Comparison of ENCODE assay signal across 8 cellular contexts in the genomic region with DNA sequence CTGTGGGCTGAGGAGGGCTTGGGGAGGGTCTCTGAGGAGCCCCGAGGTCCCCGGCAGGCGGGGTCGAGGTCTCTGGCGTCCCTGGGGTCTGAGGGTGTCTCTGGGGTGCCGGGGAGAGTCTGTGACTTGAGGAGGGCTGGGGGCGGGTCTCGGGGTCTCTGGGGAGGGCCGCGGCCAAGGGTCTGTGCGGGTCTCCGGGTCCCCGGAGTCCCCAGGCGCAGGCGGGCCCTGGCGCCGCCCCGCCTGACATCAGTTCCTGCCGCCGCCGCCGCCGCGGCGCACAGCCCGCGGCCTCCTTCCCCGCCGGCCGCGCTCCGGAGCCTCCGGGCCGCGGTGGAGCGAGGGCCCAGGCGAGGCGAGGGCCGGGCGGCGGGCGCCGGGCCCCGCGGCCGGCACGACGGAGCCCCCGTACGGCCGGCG. TPM values are rescaled to one million over a fixed set of nuclear protein-coding genes. Genes with fewer than 3 reads are reported as not detected.
DNase-seq lines count a peak whose midpoint lies in the region; ATAC-seq and TF ChIP-seq lines count a peak whose summit lies in the region.

A gene with protein sequence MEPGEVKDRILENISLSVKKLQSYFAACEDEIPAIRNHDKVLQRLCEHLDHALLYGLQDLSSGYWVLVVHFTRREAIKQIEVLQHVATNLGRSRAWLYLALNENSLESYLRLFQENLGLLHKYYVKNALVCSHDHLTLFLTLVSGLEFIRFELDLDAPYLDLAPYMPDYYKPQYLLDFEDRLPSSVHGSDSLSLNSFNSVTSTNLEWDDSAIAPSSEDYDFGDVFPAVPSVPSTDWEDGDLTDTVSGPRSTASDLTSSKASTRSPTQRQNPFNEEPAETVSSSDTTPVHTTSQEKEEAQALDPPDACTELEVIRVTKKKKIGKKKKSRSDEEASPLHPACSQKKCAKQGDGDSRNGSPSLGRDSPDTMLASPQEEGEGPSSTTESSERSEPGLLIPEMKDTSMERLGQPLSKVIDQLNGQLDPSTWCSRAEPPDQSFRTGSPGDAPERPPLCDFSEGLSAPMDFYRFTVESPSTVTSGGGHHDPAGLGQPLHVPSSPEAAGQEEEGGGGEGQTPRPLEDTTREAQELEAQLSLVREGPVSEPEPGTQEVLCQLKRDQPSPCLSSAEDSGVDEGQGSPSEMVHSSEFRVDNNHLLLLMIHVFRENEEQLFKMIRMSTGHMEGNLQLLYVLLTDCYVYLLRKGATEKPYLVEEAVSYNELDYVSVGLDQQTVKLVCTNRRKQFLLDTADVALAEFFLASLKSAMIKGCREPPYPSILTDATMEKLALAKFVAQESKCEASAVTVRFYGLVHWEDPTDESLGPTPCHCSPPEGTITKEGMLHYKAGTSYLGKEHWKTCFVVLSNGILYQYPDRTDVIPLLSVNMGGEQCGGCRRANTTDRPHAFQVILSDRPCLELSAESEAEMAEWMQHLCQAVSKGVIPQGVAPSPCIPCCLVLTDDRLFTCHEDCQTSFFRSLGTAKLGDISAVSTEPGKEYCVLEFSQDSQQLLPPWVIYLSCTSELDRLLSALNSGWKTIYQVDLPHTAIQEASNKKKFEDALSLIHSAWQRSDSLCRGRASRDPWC (plus strand): TSS at position 279 of the 420 bp plus-strand sequence. CDS start 239 bp downstream, outside the sequence.

- H3K4me3 ChIP-seq in heart left ventricle: peak within 1 kb of the TSS; percentile 72 to 100 (median 86)

- peak in 1 of 2 donors; percentile 40 for TF ChIP-seq POLR2A in heart left ventricle (IDR thresholded peaks at IDR 0.05)

- H3K4me3 Mint-ChIP-seq in activated naive CD8-positive, alpha-beta T cell treated with anti-CD3 and anti-CD28 coated beads, Interleukin-2, amount 10 ng/mL, durations not matched to agents 7 days and 5 days: peak within 1 kb of the TSS; percentile 83

- POLR2A ChIA-PET in activated naive CD8-positive, alpha-beta T cell treated with anti-CD3 and anti-CD28 coated beads, Interleukin-2, amount 10 ng/mL, durations not matched to agents 7 days and 5 days (lab: Charles Lee): interaction anchor here (1.1 to 2.0 kb wide), 4 partner anchors 10 to 103 kb away, joined by 3 to 37 read pairs (median 5); a partner anchor contains a TSS

- no peaks in the 10 kb centered on the region for H3K9me3 ChIP-seq in heart left ventricle

- peak within 1 kb of the TSS; percentile 87 to 98 (median 94) for H3K27ac ChIP-seq in heart left ventricle

- no peak for TF ChIP-seq CTCF in heart left ventricle (IDR thresholded peaks at IDR 0.05)

- WGBS in heart left ventricle, 4 donors: 0 to 3% (median 0%) methylated on average over 8 to 52 of the region's 52 CpGs

- H3K9me3 Mint-ChIP-seq in activated naive CD8-positive, alpha-beta T cell treated with anti-CD3 and anti-CD28 coated beads, Interleukin-2, amount 10 ng/mL, durations not matched to agents 7 days and 5 days: no peaks in the 10 kb centered on the region

- no peaks in the 10 kb centered on the region for H3K27me3 Mint-ChIP-seq in activated naive CD8-positive, alpha-beta T cell treated with anti-CD3 and anti-CD28 coated beads, Interleukin-2, amount 10 ng/mL, durations not matched to agents 7 days and 5 days

- peak; percentile 65 for ATAC-seq in HG02759 (IDR thresholded peaks at IDR 0.05; ENCODE audit: unreplicated experiment)
- ATAC-seq in activated naive CD8-positive, alpha-beta T cell treated with anti-CD3 and anti-CD28 coated beads, Interleukin-2, amount 10 ng/mL, durations not matched to agents 7 days and 5 days (ENCODE audit: low read depth): peak; percentile 84
- ATAC-seq in heart left ventricle: peak in 3 of 4 donors; percentile 70 to 75 (median 70)
- ATAC-seq in GM21526 (IDR thresholded peaks at IDR 0.05; ENCODE audit: low FRiP score, unreplicated experiment): no peak

- no peaks in the 10 kb centered on the region for H3K36me3 ChIP-seq in heart left ventricle

- no peaks in the 10 kb centered on the region for H3K27me3 ChIP-seq in heart left ventricle

- in situ Hi-C loops in SK-MEL-5 (cut with HindIII; ENCODE audit: low pct_unique_long_range_greater_than_20kb, low sequenced_read_pairs): no loop called here

- peak within 1 kb of the TSS; percentile 83 for H3K27ac Mint-ChIP-seq in activated naive CD8-positive, alpha-beta T cell treated with anti-CD3 and anti-CD28 coated beads, Interleukin-2, amount 10 ng/mL, durations not matched to agents 7 days and 5 days

- peaks cover 15% of the 10 kb centered on the region for H3K36me3 Mint-ChIP-seq in activated naive CD8-positive, alpha-beta T cell treated with anti-CD3 and anti-CD28 coated beads, Interleukin-2, amount 10 ng/mL, durations not matched to agents 7 days and 5 days

- H3K4me1 ChIP-seq in heart left ventricle: peaks cover 0 to 70% (median 14%) of the 10 kb centered on the region in 12 donors

- intact Hi-C loops in heart left ventricle (cut with DNase I): loop anchor here in 4 of 10 donors (2.0 to 10.0 kb wide), 5 partner anchors 21 to 67 kb away; a partner anchor contains a TSS

- H3K4me1 Mint-ChIP-seq in activated naive CD8-positive, alpha-beta T cell treated with anti-CD3 and anti-CD28 coated beads, Interleukin-2, amount 10 ng/mL, durations not matched to agents 7 days and 5 days: peaks cover 23% of the 10 kb centered on the region

- peak; percentile 44 for DNase-seq in GDM1 (lab: John Stamatoyannopoulos, UW)
- DNase-seq in SK-MEL-5 (ENCODE audit: low read depth, low spot score): no peak
- DNase-seq in activated naive CD8-positive, alpha-beta T cell treated with anti-CD3 and anti-CD28 coated beads, Interleukin-2, amount 10 ng/mL, durations not matched to agents 7 days and 5 days: peak; percentile 76
- peak; percentile 45 to 80 (median 60) for DNase-seq in heart left ventricle
- no peak for DNase-seq in pulmonary artery endothelial cell (ENCODE audit: low read depth, low spot score)
- no peak for DNase-seq in KG1 (lab: John Stamatoyannopoulos, UW)

RNA-seq across cellular contexts. Expression of the gene that starts here (rescaled TPM):
- total RNA-seq in SK-MEL-5 (2014; rRNA removed; shearing (Covaris generic)): 37.6 TPM in 2 replicates
- polyA plus RNA-seq in SK-MEL-5 (2015; cell fraction: cytosol; rRNA removed): 73.9 and 86.0 TPM in 2 replicates
- polyA plus RNA-seq in SK-MEL-5 (2015; cell fraction: nucleus; rRNA removed): 178 and 181 TPM in 2 replicates
- 10 to 100 TPM; 47.7 to 56.6 TPM for total RNA-seq in activated naive CD8-positive, alpha-beta T cell treated with anti-CD3 and anti-CD28 coated beads, Interleukin-2, amount 10 ng/mL, durations not matched to agents 7 days and 5 days
- total RNA-seq in heart left ventricle: 100 to 1,000 TPM in 2 of 9 donors, 10 to 100 TPM in 7; 69.9 to 150 (median 84.4) TPM
- polyA plus RNA-seq in heart left ventricle: 100 to 1,000 TPM in 1 of 2 donors, 10 to 100 TPM in 1; 83.1 to 104 TPM
- 49.8 and 57.6 TPM in 2 replicates for total RNA-seq in pulmonary artery endothelial cell

Comparison
In these comparisons a context has a peak if more than half of its experiments do, and no peak if none do; other contexts are left out.
1. DNase-seq: peak in GDM1 (single experiment), activated naive CD8-positive, alpha-beta T cell treated with anti-CD3 and anti-CD28 coated beads, Interleukin-2, amount 10 ng/mL, durations not matched to agents 7 days and 5 days (single experiment) and heart left ventricle (5 of 5); none in SK-MEL-5 (single experiment), pulmonary artery endothelial cell (single experiment) and KG1 (single experiment).